Comparison of ENCODE assay signal across 1 cellular context in genomic region chr2:152385718-152386117, GRCh38.
TF ChIP-seq lines count a peak whose summit lies in the region.

No MANE protein-coding gene starts in this region.

TF ChIP-seq in HepG2, 621 proteins besides CTCF, POLR2A, EP300 and RAD21:
- no peak for TF ChIP-seq ZNF362 (CRISPR knock-in tag; IDR thresholded peaks at IDR 0.05; ENCODE audit: borderline replicate concordance)
- TF ChIP-seq, protein P1, sequence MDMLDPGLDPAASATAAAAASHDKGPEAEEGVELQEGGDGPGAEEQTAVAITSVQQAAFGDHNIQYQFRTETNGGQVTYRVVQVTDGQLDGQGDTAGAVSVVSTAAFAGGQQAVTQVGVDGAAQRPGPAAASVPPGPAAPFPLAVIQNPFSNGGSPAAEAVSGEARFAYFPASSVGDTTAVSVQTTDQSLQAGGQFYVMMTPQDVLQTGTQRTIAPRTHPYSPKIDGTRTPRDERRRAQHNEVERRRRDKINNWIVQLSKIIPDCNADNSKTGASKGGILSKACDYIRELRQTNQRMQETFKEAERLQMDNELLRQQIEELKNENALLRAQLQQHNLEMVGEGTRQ (IDR thresholded peaks at IDR 0.05; ENCODE audit: low read depth, low read length): no peak
- TF ChIP-seq, protein P1 (CRISPR knock-in tag; IDR thresholded peaks at IDR 0.05; ENCODE audit: borderline replicate concordance): 0 out of 2 replicates have a peak, but pooled peaks have one; percentile 19
